8 cellular contexts compared by ENCODE assay signal in the genomic region with DNA sequence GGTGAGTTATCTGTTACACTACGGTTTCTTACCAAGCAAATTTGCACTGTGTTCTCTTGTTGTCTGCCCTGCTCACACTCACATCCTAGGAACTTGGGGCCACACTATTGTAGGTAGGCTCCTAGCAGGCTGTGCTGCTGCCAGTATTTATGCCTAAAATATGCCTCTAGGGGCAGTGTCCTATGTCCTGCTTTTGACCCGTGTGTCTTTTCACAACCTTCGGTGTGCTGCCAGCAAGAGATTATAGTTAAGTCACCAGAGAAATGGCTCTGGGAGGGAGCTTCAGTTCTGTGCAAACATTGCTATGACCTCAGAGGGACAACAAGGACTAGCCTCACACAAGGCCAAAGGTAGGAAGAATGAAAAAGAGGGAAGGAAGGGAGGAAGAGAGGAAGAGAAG. TPM values are rescaled to one million over a fixed set of nuclear protein-coding genes. Genes with fewer than 3 reads are reported as not detected.
DNase-seq lines count a peak whose midpoint lies in the region; ATAC-seq and TF ChIP-seq lines count a peak whose summit lies in the region.

No MANE protein-coding gene starts in this region.

- no peak for TF ChIP-seq CTCF in mesothelial cell of epicardium (IDR thresholded peaks at IDR 0.05; ENCODE audit: unreplicated experiment)

- no peaks in the 10 kb centered on the region for H3K9me3 Mint-ChIP-seq in mesothelial cell of epicardium

- no peak overlapping the region for H3K4me3 Mint-ChIP-seq in mesothelial cell of epicardium

- H3K36me3 Mint-ChIP-seq in mesothelial cell of epicardium, result no peaks in the 10 kb centered on the region

- H3K27ac Mint-ChIP-seq in mesothelial cell of epicardium, result no peak overlapping the region

- peaks cover 11% of the 10 kb centered on the region for H3K27me3 Mint-ChIP-seq in mesothelial cell of epicardium (ENCODE audit: low read depth)

- ATAC-seq in HG02798 (IDR thresholded peaks at IDR 0.05; ENCODE audit: poor library complexity, unreplicated experiment) (peak; percentile 84), left lobe of liver (peak; percentile 90)

- H3K4me1 Mint-ChIP-seq in mesothelial cell of epicardium, result no peaks in the 10 kb centered on the region

- DNase-seq in DMS153 treated with DMSO at 0.1 percent for 48 hours (lab: John Stamatoyannopoulos, UW; ENCODE audit: unreplicated experiment), result peak; percentile 9
- DNase-seq in DMS153 (lab: John Stamatoyannopoulos, UW), result no peak
- DNase-seq in RPMI8226, result peak; percentile 33
- peak; percentile 66 for DNase-seq in left lobe of liver (ENCODE audit: low spot score)
- DNase-seq in NCI-H1417 treated with DMSO at 0.1 percent for 48 hours (lab: John Stamatoyannopoulos, UW), result no peak
- no peak for DNase-seq in occipital lobe (lab: John Stamatoyannopoulos, UW)
- no peak for DNase-seq in mesothelial cell of epicardium (ENCODE audit: low spot score in 2 of 2, unreplicated experiment in 2 of 2)

RNA-seq across cellular contexts. Expression of a gene that starts 8.9 kb away (rescaled TPM):
- total RNA-seq in left lobe of liver, result not detected
- not detected for total RNA-seq in occipital lobe
- total RNA-seq in mesothelial cell of epicardium, result not detected in 3 replicates

RNA-seq across cellular contexts. Expression of a gene that starts 25.6 kb away (rescaled TPM):
- total RNA-seq in left lobe of liver (not detected), occipital lobe (not detected), mesothelial cell of epicardium (not detected in 3 replicates)

RNA-seq across cellular contexts. Expression of a gene that starts 28.4 kb away (rescaled TPM):
- total RNA-seq in left lobe of liver (not detected), occipital lobe (not detected), mesothelial cell of epicardium (not detected in 3 replicates)

RNA-seq across cellular contexts. Expression of a gene that starts 46.0 kb away (rescaled TPM):
- total RNA-seq in left lobe of liver, result not detected
- not detected for total RNA-seq in occipital lobe
- total RNA-seq in mesothelial cell of epicardium, result not detected in 3 replicates

Comparison
In these comparisons a context has a peak if more than half of its experiments do, and no peak if none do; other contexts are left out.
1. DNase-seq: peak in DMS153 treated with DMSO at 0.1 percent for 48 hours (single experiment), RPMI8226 (single experiment) and left lobe of liver (single experiment); none in DMS153 (single experiment), NCI-H1417 treated with DMSO at 0.1 percent for 48 hours (single experiment), occipital lobe (single experiment) and mesothelial cell of epicardium (0 of 2).